In genomic region chr12:65335021-65335714, GRCh38 we compare ENCODE assay signal across 1 cellular context.
TF ChIP-seq lines count a peak whose summit lies in the region.

No MANE protein-coding gene starts in this region.

TF ChIP-seq in HepG2, 621 proteins besides CTCF, POLR2A, EP300 and RAD21 (continued from another document and continues in another):
- TF ChIP-seq, protein P1, sequence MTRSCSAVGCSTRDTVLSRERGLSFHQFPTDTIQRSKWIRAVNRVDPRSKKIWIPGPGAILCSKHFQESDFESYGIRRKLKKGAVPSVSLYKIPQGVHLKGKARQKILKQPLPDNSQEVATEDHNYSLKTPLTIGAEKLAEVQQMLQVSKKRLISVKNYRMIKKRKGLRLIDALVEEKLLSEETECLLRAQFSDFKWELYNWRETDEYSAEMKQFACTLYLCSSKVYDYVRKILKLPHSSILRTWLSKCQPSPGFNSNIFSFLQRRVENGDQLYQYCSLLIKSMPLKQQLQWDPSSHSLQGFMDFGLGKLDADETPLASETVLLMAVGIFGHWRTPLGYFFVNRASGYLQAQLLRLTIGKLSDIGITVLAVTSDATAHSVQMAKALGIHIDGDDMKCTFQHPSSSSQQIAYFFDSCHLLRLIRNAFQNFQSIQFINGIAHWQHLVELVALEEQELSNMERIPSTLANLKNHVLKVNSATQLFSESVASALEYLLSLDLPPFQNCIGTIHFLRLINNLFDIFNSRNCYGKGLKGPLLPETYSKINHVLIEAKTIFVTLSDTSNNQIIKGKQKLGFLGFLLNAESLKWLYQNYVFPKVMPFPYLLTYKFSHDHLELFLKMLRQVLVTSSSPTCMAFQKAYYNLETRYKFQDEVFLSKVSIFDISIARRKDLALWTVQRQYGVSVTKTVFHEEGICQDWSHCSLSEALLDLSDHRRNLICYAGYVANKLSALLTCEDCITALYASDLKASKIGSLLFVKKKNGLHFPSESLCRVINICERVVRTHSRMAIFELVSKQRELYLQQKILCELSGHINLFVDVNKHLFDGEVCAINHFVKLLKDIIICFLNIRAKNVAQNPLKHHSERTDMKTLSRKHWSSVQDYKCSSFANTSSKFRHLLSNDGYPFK (CRISPR knock-in tag; IDR thresholded peaks at IDR 0.05; ENCODE audit: borderline replicate concordance), result no peak
- TF ChIP-seq, protein P2, sequence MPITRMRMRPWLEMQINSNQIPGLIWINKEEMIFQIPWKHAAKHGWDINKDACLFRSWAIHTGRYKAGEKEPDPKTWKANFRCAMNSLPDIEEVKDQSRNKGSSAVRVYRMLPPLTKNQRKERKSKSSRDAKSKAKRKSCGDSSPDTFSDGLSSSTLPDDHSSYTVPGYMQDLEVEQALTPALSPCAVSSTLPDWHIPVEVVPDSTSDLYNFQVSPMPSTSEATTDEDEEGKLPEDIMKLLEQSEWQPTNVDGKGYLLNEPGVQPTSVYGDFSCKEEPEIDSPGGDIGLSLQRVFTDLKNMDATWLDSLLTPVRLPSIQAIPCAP (CRISPR knock-in tag; IDR thresholded peaks at IDR 0.05; ENCODE audit: low read depth), result no peak
- TF ChIP-seq HDAC2 (CRISPR knock-in tag; IDR thresholded peaks at IDR 0.05) (peak; percentile 81), HOXD1 (CRISPR knock-in tag; IDR thresholded peaks at IDR 0.05) (peak; percentile 30; the same call in 1 of the 2 replicates), NRL (CRISPR knock-in tag; IDR thresholded peaks at IDR 0.05; ENCODE audit: borderline replicate concordance) (no peak), AHDC1 (CRISPR knock-in tag; IDR thresholded peaks at IDR 0.05; ENCODE audit: borderline replicate concordance) (peak; percentile 87; the same call in 1 of the 2 replicates), ZMYM4 (CRISPR knock-in tag; IDR thresholded peaks at IDR 0.05) (peak; percentile 64; the same call in 1 of the 2 replicates), REPIN1 (CRISPR knock-in tag; IDR thresholded peaks at IDR 0.05; ENCODE audit: borderline replicate concordance, low read depth) (0 out of 2 replicates have a peak, but pooled peaks have one; percentile 21), CREM (IDR thresholded peaks at IDR 0.05) (peak; percentile 51; the same call in 1 of the 2 replicates), CREM (CRISPR knock-in tag; IDR thresholded peaks at IDR 0.05) (no peak), ZNF331 (CRISPR knock-in tag; IDR thresholded peaks at IDR 0.05) (peak; percentile 78), ZNF614 (CRISPR knock-in tag; IDR thresholded peaks at IDR 0.05; ENCODE audit: borderline replicate concordance) (0 out of 2 replicates have a peak, but pooled peaks have one; percentile 78), ZNF652 (CRISPR knock-in tag; IDR thresholded peaks at IDR 0.05; ENCODE audit: borderline replicate concordance, low read depth) (peak; percentile 41; the same call in 1 of the 2 replicates), ARID2 (CRISPR knock-in tag; IDR thresholded peaks at IDR 0.05; ENCODE audit: borderline replicate concordance) (no peak), FIP1L1 (IDR thresholded peaks at IDR 0.05; ENCODE audit: borderline replicate concordance, insufficient read depth, low read depth, low read length) (no peak), PHF5A (CRISPR knock-in tag; IDR thresholded peaks at IDR 0.05; ENCODE audit: low read depth, unreplicated experiment) (peak; percentile 45), ZNF3 (CRISPR knock-in tag; IDR thresholded peaks at IDR 0.05) (no peak), ZBTB42 (CRISPR knock-in tag; IDR thresholded peaks at IDR 0.05) (no peak), PRMT3 (CRISPR knock-in tag; IDR thresholded peaks at IDR 0.05; ENCODE audit: borderline replicate concordance, low read depth) (no peak), ZNF772 (CRISPR knock-in tag; IDR thresholded peaks at IDR 0.05) (no peak), PITX1 (CRISPR knock-in tag; IDR thresholded peaks at IDR 0.05) (0 out of 2 replicates have a peak, but pooled peaks have one; percentile 34), ZNF205 (CRISPR knock-in tag; IDR thresholded peaks at IDR 0.05) (no peak), ZNF629 (CRISPR knock-in tag; conservative IDR thresholded peaks at IDR 0.05) (0 out of 2 replicates have a peak, but pooled peaks have one; percentile 23), GATAD2A (CRISPR knock-in tag; IDR thresholded peaks at IDR 0.05) (peak; percentile 89), NFYC (CRISPR knock-in tag; IDR thresholded peaks at IDR 0.05) (no peak), ZNF530 (CRISPR knock-in tag; IDR thresholded peaks at IDR 0.05; ENCODE audit: low read depth) (no peak), NR2C2 (CRISPR knock-in tag; IDR thresholded peaks at IDR 0.05; ENCODE audit: borderline replicate concordance) (peak; percentile 59; the same call in 1 of the 2 replicates), KMT2B (CRISPR knock-in tag; IDR thresholded peaks at IDR 0.05) (peak; percentile 66; the same call in 1 of the 2 replicates), ZNF557 (CRISPR knock-in tag; IDR thresholded peaks at IDR 0.05) (peak; percentile 75; the same call in 1 of the 2 replicates), FOXO1 (CRISPR knock-in tag; IDR thresholded peaks at IDR 0.05) (peak; percentile 67), ZSCAN12 (CRISPR knock-in tag; IDR thresholded peaks at IDR 0.05) (peak; percentile 43; the same call in 1 of the 2 replicates), MEF2D (CRISPR knock-in tag; IDR thresholded peaks at IDR 0.05) (no peak), TOE1 (CRISPR knock-in tag; IDR thresholded peaks at IDR 0.05) (no peak), CCAR2 (optimal IDR thresholded peaks at IDR 0.05; ENCODE audit: low read depth, low read length) (no peak), PLRG1 (conservative IDR thresholded peaks at IDR 0.05) (no peak), KLF6 (CRISPR knock-in tag; IDR thresholded peaks at IDR 0.05) (0 out of 2 replicates have a peak, but pooled peaks have one; percentile 37), PPARG (CRISPR knock-in tag; conservative IDR thresholded peaks at IDR 0.05) (peak; percentile 59; the same call in 1 of the 2 replicates), HOXA9 (CRISPR knock-in tag; IDR thresholded peaks at IDR 0.05; ENCODE audit: borderline replicate concordance) (no peak), ZNF556 (CRISPR knock-in tag; IDR thresholded peaks at IDR 0.05; ENCODE audit: borderline replicate concordance) (peak; percentile 34; the same call in 1 of the 2 replicates), HNF4A (CRISPR knock-in tag; IDR thresholded peaks at IDR 0.05) (peak; percentile 95), ZFP36 (IDR thresholded peaks at IDR 0.05; ENCODE audit: borderline replicate concordance, low read depth, low read length, partially characterized antibody) (no peak), NCOR1 (IDR thresholded peaks at IDR 0.05; ENCODE audit: borderline replicate concordance, low read length) (peak; percentile 87), SIX1 (CRISPR knock-in tag; IDR thresholded peaks at IDR 0.05; ENCODE audit: borderline replicate concordance) (0 out of 2 replicates have a peak, but pooled peaks have one; percentile 33), MAFF (IDR thresholded peaks at IDR 0.05; ENCODE audit: low read depth, low read length) (no peak), GABPB1 (CRISPR knock-in tag; IDR thresholded peaks at IDR 0.05) (peak; percentile 34; the same call in 1 of the 2 replicates), ZNF761 (CRISPR knock-in tag; conservative IDR thresholded peaks at IDR 0.05) (0 out of 2 replicates have a peak, but pooled peaks have one; percentile 26), ZC3H4 (CRISPR knock-in tag; IDR thresholded peaks at IDR 0.05; ENCODE audit: borderline replicate concordance) (no peak), ZNF441 (CRISPR knock-in tag; IDR thresholded peaks at IDR 0.05; ENCODE audit: borderline replicate concordance) (0 out of 2 replicates have a peak, but pooled peaks have one; percentile 26), ZFP36L1 (CRISPR knock-in tag; IDR thresholded peaks at IDR 0.05) (no peak), SMYD3 (CRISPR knock-in tag; IDR thresholded peaks at IDR 0.05) (no peak), ZNF644 (CRISPR knock-in tag; IDR thresholded peaks at IDR 0.05; ENCODE audit: low read depth) (peak; percentile 59; the same call in 1 of the 2 replicates), ZNF670 (CRISPR knock-in tag; IDR thresholded peaks at IDR 0.05; ENCODE audit: borderline replicate concordance) (no peak)
- TF ChIP-seq, protein P3, sequence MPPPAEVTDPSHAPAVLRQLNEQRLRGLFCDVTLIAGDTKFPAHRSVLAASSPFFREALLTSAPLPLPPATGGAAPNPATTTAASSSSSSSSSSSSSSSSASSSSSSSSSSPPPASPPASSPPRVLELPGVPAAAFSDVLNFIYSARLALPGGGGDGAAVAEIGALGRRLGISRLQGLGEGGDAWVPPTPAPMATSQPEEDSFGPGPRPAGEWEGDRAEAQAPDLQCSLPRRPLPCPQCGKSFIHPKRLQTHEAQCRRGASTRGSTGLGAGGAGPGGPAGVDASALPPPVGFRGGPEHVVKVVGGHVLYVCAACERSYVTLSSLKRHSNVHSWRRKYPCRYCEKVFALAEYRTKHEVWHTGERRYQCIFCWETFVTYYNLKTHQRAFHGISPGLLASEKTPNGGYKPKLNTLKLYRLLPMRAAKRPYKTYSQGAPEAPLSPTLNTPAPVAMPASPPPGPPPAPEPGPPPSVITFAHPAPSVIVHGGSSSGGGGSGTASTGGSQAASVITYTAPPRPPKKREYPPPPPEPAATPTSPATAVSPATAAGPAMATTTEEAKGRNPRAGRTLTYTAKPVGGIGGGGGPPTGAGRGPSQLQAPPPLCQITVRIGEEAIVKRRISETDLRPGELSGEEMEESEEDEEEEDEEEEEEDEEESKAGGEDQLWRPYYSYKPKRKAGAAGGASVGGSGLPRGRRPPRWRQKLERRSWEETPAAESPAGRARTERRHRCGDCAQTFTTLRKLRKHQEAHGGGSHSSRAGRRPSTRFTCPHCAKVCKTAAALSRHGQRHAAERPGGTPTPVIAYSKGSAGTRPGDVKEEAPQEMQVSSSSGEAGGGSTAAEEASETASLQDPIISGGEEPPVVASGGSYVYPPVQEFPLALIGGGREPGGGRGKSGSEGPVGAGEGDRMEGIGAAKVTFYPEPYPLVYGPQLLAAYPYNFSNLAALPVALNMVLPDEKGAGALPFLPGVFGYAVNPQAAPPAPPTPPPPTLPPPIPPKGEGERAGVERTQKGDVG (CRISPR knock-in tag; IDR thresholded peaks at IDR 0.05; ENCODE audit: borderline replicate concordance), result no peak
- TF ChIP-seq, protein P4, sequence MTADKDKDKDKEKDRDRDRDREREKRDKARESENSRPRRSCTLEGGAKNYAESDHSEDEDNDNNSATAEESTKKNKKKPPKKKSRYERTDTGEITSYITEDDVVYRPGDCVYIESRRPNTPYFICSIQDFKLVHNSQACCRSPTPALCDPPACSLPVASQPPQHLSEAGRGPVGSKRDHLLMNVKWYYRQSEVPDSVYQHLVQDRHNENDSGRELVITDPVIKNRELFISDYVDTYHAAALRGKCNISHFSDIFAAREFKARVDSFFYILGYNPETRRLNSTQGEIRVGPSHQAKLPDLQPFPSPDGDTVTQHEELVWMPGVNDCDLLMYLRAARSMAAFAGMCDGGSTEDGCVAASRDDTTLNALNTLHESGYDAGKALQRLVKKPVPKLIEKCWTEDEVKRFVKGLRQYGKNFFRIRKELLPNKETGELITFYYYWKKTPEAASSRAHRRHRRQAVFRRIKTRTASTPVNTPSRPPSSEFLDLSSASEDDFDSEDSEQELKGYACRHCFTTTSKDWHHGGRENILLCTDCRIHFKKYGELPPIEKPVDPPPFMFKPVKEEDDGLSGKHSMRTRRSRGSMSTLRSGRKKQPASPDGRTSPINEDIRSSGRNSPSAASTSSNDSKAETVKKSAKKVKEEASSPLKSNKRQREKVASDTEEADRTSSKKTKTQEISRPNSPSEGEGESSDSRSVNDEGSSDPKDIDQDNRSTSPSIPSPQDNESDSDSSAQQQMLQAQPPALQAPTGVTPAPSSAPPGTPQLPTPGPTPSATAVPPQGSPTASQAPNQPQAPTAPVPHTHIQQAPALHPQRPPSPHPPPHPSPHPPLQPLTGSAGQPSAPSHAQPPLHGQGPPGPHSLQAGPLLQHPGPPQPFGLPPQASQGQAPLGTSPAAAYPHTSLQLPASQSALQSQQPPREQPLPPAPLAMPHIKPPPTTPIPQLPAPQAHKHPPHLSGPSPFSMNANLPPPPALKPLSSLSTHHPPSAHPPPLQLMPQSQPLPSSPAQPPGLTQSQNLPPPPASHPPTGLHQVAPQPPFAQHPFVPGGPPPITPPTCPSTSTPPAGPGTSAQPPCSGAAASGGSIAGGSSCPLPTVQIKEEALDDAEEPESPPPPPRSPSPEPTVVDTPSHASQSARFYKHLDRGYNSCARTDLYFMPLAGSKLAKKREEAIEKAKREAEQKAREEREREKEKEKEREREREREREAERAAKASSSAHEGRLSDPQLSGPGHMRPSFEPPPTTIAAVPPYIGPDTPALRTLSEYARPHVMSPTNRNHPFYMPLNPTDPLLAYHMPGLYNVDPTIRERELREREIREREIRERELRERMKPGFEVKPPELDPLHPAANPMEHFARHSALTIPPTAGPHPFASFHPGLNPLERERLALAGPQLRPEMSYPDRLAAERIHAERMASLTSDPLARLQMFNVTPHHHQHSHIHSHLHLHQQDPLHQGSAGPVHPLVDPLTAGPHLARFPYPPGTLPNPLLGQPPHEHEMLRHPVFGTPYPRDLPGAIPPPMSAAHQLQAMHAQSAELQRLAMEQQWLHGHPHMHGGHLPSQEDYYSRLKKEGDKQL (CRISPR knock-in tag; IDR thresholded peaks at IDR 0.05; ENCODE audit: low read depth), result no peak
